ENCODE assay signal across 10 cellular contexts in the genomic region with DNA sequence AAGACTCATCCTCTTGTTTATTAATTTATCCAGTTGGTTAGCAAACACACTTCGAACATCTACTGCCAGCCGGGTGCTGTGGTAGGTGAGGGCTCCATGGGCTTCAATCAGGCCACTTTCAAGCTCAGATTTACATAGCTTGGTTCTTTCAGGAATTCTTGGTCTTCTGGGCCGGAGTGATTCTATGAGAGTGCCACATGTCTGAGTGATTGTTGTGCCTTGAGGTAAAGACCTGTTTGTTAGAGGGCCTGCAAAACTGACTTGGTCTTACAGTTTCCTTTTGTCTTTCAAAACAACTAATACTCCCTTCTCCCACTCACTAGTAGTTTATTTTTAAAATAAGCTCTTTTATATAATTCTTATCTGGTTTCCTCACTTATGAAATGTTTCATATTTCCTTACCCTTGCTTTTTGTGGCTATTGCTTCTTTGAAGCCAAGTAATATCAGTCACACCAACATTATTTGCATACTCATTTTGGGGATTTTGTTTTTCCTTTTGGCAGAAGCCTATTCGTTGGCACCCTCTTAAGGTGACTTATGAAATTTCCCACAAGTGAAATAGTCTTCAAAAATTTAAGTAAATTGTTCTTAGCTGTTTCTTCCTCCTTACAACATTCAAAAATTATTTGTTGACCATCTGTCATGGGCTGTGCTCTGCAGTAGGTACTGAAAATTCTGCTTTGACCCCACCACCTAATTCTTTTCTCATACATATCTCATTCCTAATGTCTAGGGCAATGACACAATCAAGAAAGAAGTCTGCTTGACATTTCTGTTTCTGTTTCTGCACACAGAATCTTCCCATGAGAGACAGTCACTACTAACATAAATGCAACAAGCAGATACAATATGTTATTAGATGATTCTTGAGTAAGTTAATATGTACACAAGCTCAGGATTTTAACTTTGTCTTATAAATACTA.
DNase-seq lines count a peak whose midpoint lies in the region; ATAC-seq and TF ChIP-seq lines count a peak whose summit lies in the region.
"Had no signal": no experiment of that assay in that cellular context is flagged by ENCODE, and none has a peak within 500 bp of the region (broad histone marks: within the 10 kb centered on the region; RNA-seq: fewer than 3 reads in every experiment).

No MANE protein-coding gene starts in this region.

- H3K4me1 Mint-ChIP-seq in chondrocyte (ENCODE audit: low read depth), result peaks cover 19% of the 10 kb centered on the region

- H3K27me3 Mint-ChIP-seq in chondrocyte (ENCODE audit: low read depth), result no peaks in the 10 kb centered on the region

- DNase-seq in EH (ENCODE audit: low read depth), result peak; percentile 11
- no peak for DNase-seq in chondrocyte (ENCODE audit: low spot score)
- no peak for DNase-seq in GM13976 (ENCODE audit: low spot score)
- DNase-seq in posterior cingulate gyrus, result no peak
- DNase-seq in DMS79 (lab: John Stamatoyannopoulos, UW), result no peak
- no peak for DNase-seq in mucosa of descending colon
- DNase-seq: activated CD4-positive, alpha-beta T cell treated with anti-CD3 and anti-CD28 coated beads, Interleukin-2, amount 50 U/mL, for 4 hours had no signal

- H3K4me3 ChIP-seq in mucosa of descending colon, result no peak overlapping the region
- H3K4me3 ChIP-seq: lung had no signal

- TF ChIP-seq CTCF in chondrocyte (IDR thresholded peaks at IDR 0.05), result peak; percentile 71
- TF ChIP-seq CTCF in GM13976 (IDR thresholded peaks at IDR 0.05; ENCODE audit: borderline replicate concordance, control extremely low read depth, extremely low read depth, insufficient read depth, missing control alignments), result no peak
- no peak for TF ChIP-seq CTCF in mucosa of descending colon (IDR thresholded peaks at IDR 0.05)

- H3K4me1 ChIP-seq in mucosa of descending colon (ENCODE audit: low read depth), result no peaks in the 10 kb centered on the region

- ATAC-seq in GM19372 (IDR thresholded peaks at IDR 0.05; ENCODE audit: low read depth, unreplicated experiment) (peak; percentile 71), HG03280 (IDR thresholded peaks at IDR 0.05; ENCODE audit: unreplicated experiment) (peak; percentile 77), mucosa of descending colon (no peak)

- H3K4me3 Mint-ChIP-seq in chondrocyte (ENCODE audit: unreplicated experiment), result no peak overlapping the region

- H3K9me3 ChIP-seq in mucosa of descending colon, result no peaks in the 10 kb centered on the region

- intact Hi-C loops in posterior cingulate gyrus (cut with DNase I), result no loop called here
- intact Hi-C loops in mucosa of descending colon (cut with DNase I, micrococcal nuclease), result no loop called here

- H3K36me3 ChIP-seq in mucosa of descending colon (ENCODE audit: low read depth), result no peaks in the 10 kb centered on the region

- peaks cover 25% of the 10 kb centered on the region for H3K36me3 Mint-ChIP-seq in chondrocyte (ENCODE audit: low read depth)

- in situ Hi-C loops in GM13976 (cut with MboI; ENCODE audit: low sequenced_read_pairs, unreplicated experiment), result no loop called here

- peak overlapping the region; percentile 91 for H3K27ac Mint-ChIP-seq in chondrocyte (ENCODE audit: unreplicated experiment)

- peaks cover 25% of the 10 kb centered on the region for H3K9me3 Mint-ChIP-seq in chondrocyte (ENCODE audit: low read depth)
